28 cellular contexts compared by ENCODE assay signal in genomic region chr14:83171761-83172160, GRCh38.
"Had no signal": no experiment of that assay in that cellular context is flagged by ENCODE, and none has a peak within 500 bp of the region (broad histone marks: within the 10 kb centered on the region; RNA-seq: fewer than 3 reads in every experiment).

No MANE protein-coding gene starts in this region.

- H3K4me1 ChIP-seq: colonic mucosa, esophagus muscularis mucosa, gastroesophageal sphincter, heart right ventricle had no signal

- H3K4me3 ChIP-seq: colonic mucosa, esophagus muscularis mucosa, gastroesophageal sphincter, heart right ventricle, hepatocyte had no signal

- H3K27ac ChIP-seq: brain microvascular endothelial cell, colonic mucosa, esophagus muscularis mucosa, gastroesophageal sphincter, heart right ventricle, hepatocyte, VCaP had no signal

- H3K9me3 ChIP-seq: colonic mucosa, esophagus muscularis mucosa, gastroesophageal sphincter had no signal

- ATAC-seq: activated naive CD4-positive, alpha-beta T cell treated with anti-CD3 and anti-CD28 coated beads, Interleukin-2, amount 50 U/mL, for 72 hours; activated T-cell treated with anti-CD3 and anti-CD28 coated beads, Interleukin-2, amount 50 U/mL, for 72 hours; gastroesophageal sphincter; heart right ventricle; WTC11 had no signal

- H3K27me3 ChIP-seq: brain microvascular endothelial cell, colonic mucosa, esophagus muscularis mucosa, gastroesophageal sphincter, heart right ventricle, hepatocyte had no signal

- H3K36me3 ChIP-seq: brain microvascular endothelial cell, colonic mucosa, esophagus muscularis mucosa, gastroesophageal sphincter, heart right ventricle had no signal

- DNase-seq: activated CD4-positive, alpha-beta memory T cell treated with anti-CD3 and anti-CD28 coated beads, Interleukin-2, amount 10 ng/mL, durations not matched to agents 7 days and 5 days; activated CD4-positive, alpha-beta T cell treated with anti-CD3 and anti-CD28 coated beads for 1 hour; activated CD4-positive, alpha-beta T cell treated with anti-CD3 and anti-CD28 coated beads for 4 hours; activated CD4-positive, alpha-beta T cell treated with anti-CD3 and anti-CD28 coated beads, Interleukin-2, amount 10 ng/mL, durations not matched to agents 7 days and 5 days; activated CD4-positive, alpha-beta T cell treated with anti-CD3 and anti-CD28 coated beads, Interleukin-2, amount 50 U/mL, for 4 hours; activated CD8-positive, alpha-beta memory T cell treated with anti-CD3 and anti-CD28 coated beads, Interleukin-2, amount 50 U/mL, for 48 hours; activated gamma-delta T cell; activated naive CD4-positive, alpha-beta T cell; activated naive CD4-positive, alpha-beta T cell treated with anti-CD3 and anti-CD28 coated beads, Interleukin-2, amount 10 ng/mL, durations not matched to agents 7 days and 5 days; activated naive CD8-positive, alpha-beta T cell treated with anti-CD3 and anti-CD28 coated beads, Interleukin-2, amount 10 ng/mL, durations not matched to agents 7 days and 5 days; activated T-cell treated with anti-CD3 and anti-CD28 coated beads for 4 hours; activated T-cell treated with anti-CD3 and anti-CD28 coated beads, Interleukin-2, amount 50 U/mL, for 24 hours; activated T-cell treated with anti-CD3 and anti-CD28 coated beads, Interleukin-2, amount 50 U/mL, for 72 hours; anterior cingulate cortex; caudate nucleus; colonic mucosa; effector CD8-positive, alpha-beta T cell; erythroblast; foreskin melanocyte; heart right ventricle; T-helper 2 cell had no signal
